ENCODE assay signal across 11 cellular contexts in genomic region chrX:39816871-39817731, GRCh38.
A peak's percentile ranks its signal among the peaks of the same experiment; 100 is the strongest.
DNase-seq lines count a peak whose midpoint lies in the region; ATAC-seq and TF ChIP-seq lines count a peak whose summit lies in the region.
"Had no signal": no experiment of that assay in that cellular context is flagged by ENCODE, and none has a peak within 500 bp of the region (broad histone marks: within the 10 kb centered on the region; RNA-seq: fewer than 3 reads in every experiment).

No MANE protein-coding gene starts in this region.

- H3K36me3 Mint-ChIP-seq in activated naive CD8-positive, alpha-beta T cell treated with anti-CD3 and anti-CD28 coated beads, Interleukin-2, amount 10 ng/mL, durations not matched to agents 7 days and 5 days = no peaks in the 10 kb centered on the region

- dilution Hi-C loops in IMR-90 (cut with HindIII; ENCODE audit: low sequenced_read_pairs, unreplicated experiment) = no loop called here

- H3K9ac ChIP-seq in IMR-90 (ENCODE audit: low read depth, low read length) = peak overlapping the region; percentile 37; the same call in 1 of the 2 replicates
- peak overlapping the region; percentile 63 for H3K9ac ChIP-seq in mesendoderm (ENCODE audit: low read length)

- peak overlapping the region; percentile 39; the same call in 1 of the 2 replicates for H3K18ac ChIP-seq in IMR-90 (ENCODE audit: low read depth, low read length)
- peak overlapping the region; percentile 89 for H3K18ac ChIP-seq in mesendoderm (ENCODE audit: low read length)

- H4K8ac ChIP-seq in IMR-90 (ENCODE audit: low read depth in 2 of 2, low read length in 2 of 2) (peak overlapping the region; percentile 30 to 79; a peak in 2 of 4 replicates), mesendoderm (ENCODE audit: low read depth, low read length) (no peak overlapping the region)

- H2AFZ ChIP-seq in IMR-90 (replicated peaks; ENCODE audit: low read length, poor library complexity) = peak overlapping the region; percentile 87

- no peak overlapping the region for H2AK9ac ChIP-seq in IMR-90 (replicated peaks; ENCODE audit: low read depth, low read length, poor library complexity)

- no peak overlapping the region for H2AK5ac ChIP-seq in IMR-90 (ENCODE audit: low read depth, low read length)
- H2AK5ac ChIP-seq in mesendoderm (ENCODE audit: low read length) = no peak overlapping the region

- no peaks in the 10 kb centered on the region for H3K36me3 ChIP-seq in IMR-90 (ENCODE audit: control insufficient read depth, insufficient read depth, low read length)
- no peaks in the 10 kb centered on the region for H3K36me3 ChIP-seq in mesendoderm (ENCODE audit: control insufficient read depth, insufficient read depth, low read length)
- H3K36me3 ChIP-seq in adrenal gland (replicated peaks in 1 of 2) = no peaks in the 10 kb centered on the region

- H3K4me3 ChIP-seq in IMR-90 (ENCODE audit: insufficient read depth, low read depth, low read length) (peak overlapping the region; percentile 19; the same call in 1 of the 2 replicates), mesendoderm (ENCODE audit: low read length) (no peak overlapping the region), adrenal gland (no peak overlapping the region)
- H3K4me3 ChIP-seq: body of pancreas had no signal

- TF ChIP-seq POLR2A in IMR-90 (IDR thresholded peaks at IDR 0.05; ENCODE audit: low read depth, low read length) (no peak), adrenal gland (IDR thresholded peaks at IDR 0.05) (no peak)

- peak; percentile 54 for DNase-seq in EH (ENCODE audit: low read depth)
- peak; percentile 54 for DNase-seq in IMR-90
- no peak for DNase-seq in activated naive CD8-positive, alpha-beta T cell treated with anti-CD3 and anti-CD28 coated beads, Interleukin-2, amount 10 ng/mL, durations not matched to agents 7 days and 5 days
- peak; percentile 92 for DNase-seq in mesendoderm
- DNase-seq in DMS114 treated with DMSO at 0.1 percent for 48 hours (lab: John Stamatoyannopoulos, UW; ENCODE audit: unreplicated experiment) = no peak
- DNase-seq in adrenal gland = no peak
- no peak for DNase-seq in left ventricle myocardium superior
- DNase-seq: body of pancreas, left cardiac atrium, SHP77 had no signal

- H3K9me3 ChIP-seq in IMR-90 (ENCODE audit: control insufficient read depth, insufficient read depth, low read length) (no peaks in the 10 kb centered on the region), adrenal gland (replicated peaks in 1 of 3) (no peaks in the 10 kb centered on the region)
- H3K9me3 ChIP-seq: body of pancreas had no signal

- no peaks in the 10 kb centered on the region for H3K9me3 Mint-ChIP-seq in activated naive CD8-positive, alpha-beta T cell treated with anti-CD3 and anti-CD28 coated beads, Interleukin-2, amount 10 ng/mL, durations not matched to agents 7 days and 5 days

- H3K4ac ChIP-seq in IMR-90 (ENCODE audit: low read depth, low read length) = peak overlapping the region; percentile 61; the same call in 1 of the 2 replicates
- peak overlapping the region; percentile 76 for H3K4ac ChIP-seq in mesendoderm (ENCODE audit: low read depth, low read length)

- H2BK5ac ChIP-seq in IMR-90 (ENCODE audit: low read depth, low read length, poor library complexity, severe bottlenecking) (peak overlapping the region; percentile 43), mesendoderm (ENCODE audit: low read length) (peak overlapping the region; percentile 33)

- no peak for TF ChIP-seq RAD21 in IMR-90 (IDR thresholded peaks at IDR 0.05; ENCODE audit: low read length)

- in situ Hi-C loops in IMR-90 (cut with MboI; ENCODE audit: low sequenced_read_pairs) = loop anchor here (10.0 kb wide), 1 partner anchor 268 kb away; no protein-coding TSS in a partner anchor

- peak overlapping the region; percentile 43; the same call in 1 of the 2 replicates for H3K14ac ChIP-seq in IMR-90 (replicated peaks; ENCODE audit: low read depth, low read length)

- H3K4me1 Mint-ChIP-seq in activated naive CD8-positive, alpha-beta T cell treated with anti-CD3 and anti-CD28 coated beads, Interleukin-2, amount 10 ng/mL, durations not matched to agents 7 days and 5 days = peaks cover 14% of the 10 kb centered on the region

- POLR2A ChIA-PET in IMR-90 (lab: Charles Lee; ENCODE audit: unreplicated experiment) = no interaction called here
- POLR2A ChIA-PET in activated naive CD8-positive, alpha-beta T cell treated with anti-CD3 and anti-CD28 coated beads, Interleukin-2, amount 10 ng/mL, durations not matched to agents 7 days and 5 days (lab: Charles Lee) = interaction anchor here (1.4 to 3.1 kb wide), 5 partner anchors 38 to 352 kb away, joined by 3 to 14 read pairs (median 6); partner anchors contain the start of gene BCOR

- H3K4me1 ChIP-seq in IMR-90 (ENCODE audit: control insufficient read depth, insufficient read depth, low read length) = peaks cover 3% of the 10 kb centered on the region; the same call in 1 of the 2 replicates
- H3K4me1 ChIP-seq in mesendoderm (ENCODE audit: control insufficient read depth, low read depth, low read length) = peaks cover 14% of the 10 kb centered on the region
- H3K4me1 ChIP-seq in adrenal gland (replicated peaks in 1 of 2) = no peaks in the 10 kb centered on the region

- WGBS in IMR-90 (ENCODE audit: extremely low coverage in 2 of 2, insufficient read length in 1 of 2), 2 experiments = 14% methylated on average over 5 of the region's 16 CpGs; no CpG with 5 or more reads in 1 of the 2 experiments
- no CpG with 5 or more reads among the region's 16 CpGs for WGBS in mesendoderm (ENCODE audit: extremely low coverage, insufficient coverage, low lambda C conversion rate)
- 44 to 65% (median 54%) methylated on average over 13 to 16 of the region's 16 CpGs for WGBS in adrenal gland, 4 donors

- no peak overlapping the region for H2BK15ac ChIP-seq in IMR-90 (ENCODE audit: low read depth, low read length)
- no peak overlapping the region for H2BK15ac ChIP-seq in mesendoderm (replicated peaks; ENCODE audit: low read depth)

- 0 out of 2 replicates have a peak overlapping the region, but pooled peaks have one; percentile 3 for H3K23ac ChIP-seq in IMR-90 (ENCODE audit: low read depth, low read length)
- no peak overlapping the region for H3K23ac ChIP-seq in mesendoderm (ENCODE audit: low read length)

- peak overlapping the region; percentile 86 for H4K5ac ChIP-seq in IMR-90 (ENCODE audit: low read depth, low read length)
- H4K5ac ChIP-seq in mesendoderm (ENCODE audit: low read length) = no peak overlapping the region

- H3K4me2 ChIP-seq in IMR-90 (ENCODE audit: low read depth, low read length) (peak overlapping the region; percentile 75), mesendoderm (ENCODE audit: low read length) (no peak overlapping the region)

- H4K91ac ChIP-seq in IMR-90 (ENCODE audit: insufficient read depth, low read depth, low read length) = no peak overlapping the region; the same call in 1 of the 2 replicates

- intact Hi-C loops in IMR-90 (cut with micrococcal nuclease) (loop anchor here (2.0 kb wide), 2 partner anchors 80 to 198 kb away; no protein-coding TSS in a partner anchor), adrenal gland (cut with DNase I) (loop anchor here (10.0 kb wide), 2 partner anchors 358 to 448 kb away; no protein-coding TSS in a partner anchor), left ventricle myocardium superior (cut with micrococcal nuclease) (no loop called here)

- no TSS peak for BruUV-seq in IMR-90 (replicated peaks; lab: Mats Ljungman, UMichigan)

- no peak for TF ChIP-seq CTCF in IMR-90 (conservative IDR thresholded peaks at IDR 0.05; ENCODE audit: low read depth, low read length)
- no peak for TF ChIP-seq CTCF in adrenal gland (IDR thresholded peaks at IDR 0.05)

- CTCF ChIA-PET in IMR-90 (lab: Yijun Ruan, JAX) = interaction anchor here (0.9 kb wide), 1 partner anchor 86 kb away, joined by 3 read pairs; no protein-coding TSS in a partner anchor

- H2BK120ac ChIP-seq in IMR-90 (ENCODE audit: low read depth, low read length) (peak overlapping the region; percentile 54), mesendoderm (ENCODE audit: low read depth, low read length) (peak overlapping the region; percentile 82)

- H3K79me1 ChIP-seq in IMR-90 (ENCODE audit: low read depth in 1 of 2, low read length in 2 of 2) = no peaks in the 10 kb centered on the region
- no peaks in the 10 kb centered on the region for H3K79me1 ChIP-seq in mesendoderm (ENCODE audit: low read length)

- ATAC-seq in IMR-90 (ENCODE audit: low read depth) = peak; percentile 60
- ATAC-seq in activated naive CD8-positive, alpha-beta T cell treated with anti-CD3 and anti-CD28 coated beads, Interleukin-2, amount 10 ng/mL, durations not matched to agents 7 days and 5 days (ENCODE audit: low read depth) = peak; percentile 50
- ATAC-seq in GM21360 (IDR thresholded peaks at IDR 0.05; ENCODE audit: unreplicated experiment) = no peak
- no peak for ATAC-seq in left ventricle myocardium superior
- ATAC-seq: body of pancreas had no signal

- 0 out of 2 replicates have a peak overlapping the region, but pooled peaks have one; percentile 16 for H2BK20ac ChIP-seq in IMR-90 (ENCODE audit: low read depth, low read length)

- H3K56ac ChIP-seq in IMR-90 (ENCODE audit: extremely low read depth, insufficient read depth, low read length) = 0 out of 2 replicates have a peak overlapping the region, but pooled peaks have one; percentile 4
- peak overlapping the region; percentile 80 for H3K56ac ChIP-seq in mesendoderm (ENCODE audit: low read length)

- peaks cover 1% of the 10 kb centered on the region; the same call in 1 of the 2 replicates for H3K27me3 ChIP-seq in IMR-90 (ENCODE audit: control insufficient read depth, insufficient read depth, low read length)
- H3K27me3 ChIP-seq in mesendoderm (ENCODE audit: insufficient read depth, low read length, poor library complexity) = no peaks in the 10 kb centered on the region
- peaks cover 24% of the 10 kb centered on the region for H3K27me3 ChIP-seq in adrenal gland
- H3K27me3 ChIP-seq: body of pancreas had no signal

- H3K27ac Mint-ChIP-seq in activated naive CD8-positive, alpha-beta T cell treated with anti-CD3 and anti-CD28 coated beads, Interleukin-2, amount 10 ng/mL, durations not matched to agents 7 days and 5 days = peak overlapping the region; percentile 74

- H3K79me2 ChIP-seq in mesendoderm (ENCODE audit: control insufficient read depth, insufficient read depth, low read length) = no peaks in the 10 kb centered on the region

- H3K27ac ChIP-seq in IMR-90 (ENCODE audit: insufficient read depth, low read length) (peak overlapping the region; percentile 58), mesendoderm (ENCODE audit: low read depth, low read length) (peak overlapping the region; percentile 83), adrenal gland (peak overlapping the region in 2 of 5 donors; percentile 21 to 42)
- H3K27ac ChIP-seq: body of pancreas had no signal

- H3K4me3 Mint-ChIP-seq in activated naive CD8-positive, alpha-beta T cell treated with anti-CD3 and anti-CD28 coated beads, Interleukin-2, amount 10 ng/mL, durations not matched to agents 7 days and 5 days = peak overlapping the region; percentile 45

- no peaks in the 10 kb centered on the region for H3K9me1 ChIP-seq in IMR-90 (ENCODE audit: insufficient read depth, low read length)

- peaks cover 3% of the 10 kb centered on the region for H3K27me3 Mint-ChIP-seq in activated naive CD8-positive, alpha-beta T cell treated with anti-CD3 and anti-CD28 coated beads, Interleukin-2, amount 10 ng/mL, durations not matched to agents 7 days and 5 days

- no peaks in the 10 kb centered on the region for H4K20me1 ChIP-seq in IMR-90 (ENCODE audit: insufficient read depth, low read length)

Comparison
In these comparisons a context has a peak if more than half of its experiments do, and no peak if none do; other contexts are left out.
1. DNase-seq: peak in EH (single experiment), IMR-90 (single experiment) and mesendoderm (single experiment); none in activated naive CD8-positive, alpha-beta T cell treated with anti-CD3 and anti-CD28 coated beads, Interleukin-2, amount 10 ng/mL, durations not matched to agents 7 days and 5 days (single experiment), DMS114 treated with DMSO at 0.1 percent for 48 hours (single experiment), adrenal gland (0 of 7) and left ventricle myocardium superior (single experiment).
2. ATAC-seq: peak in IMR-90 (single experiment) and activated naive CD8-positive, alpha-beta T cell treated with anti-CD3 and anti-CD28 coated beads, Interleukin-2, amount 10 ng/mL, durations not matched to agents 7 days and 5 days (single experiment); none in GM21360 (single experiment) and left ventricle myocardium superior (single experiment).